In genomic region chr20:46270977-46271744, GRCh38 we compare ENCODE assay signal across 18 cellular contexts. TPM values are rescaled to one million over a fixed set of nuclear protein-coding genes. Genes with fewer than 3 reads are reported as not detected.
DNase-seq lines count a peak whose midpoint lies in the region; ATAC-seq and TF ChIP-seq lines count a peak whose summit lies in the region.
"Had no signal": no experiment of that assay in that cellular context is flagged by ENCODE, and none has a peak within 500 bp of the region (broad histone marks: within the 10 kb centered on the region; RNA-seq: fewer than 3 reads in every experiment).

No MANE protein-coding gene starts in this region.

- no peak overlapping the region for H3K27ac Mint-ChIP-seq in neural progenitor cell
- H3K27ac Mint-ChIP-seq: CD8-positive, alpha-beta T cell; T-helper 2 cell treated with Interferon-gamma antibody and Interleukin-4, amounts not matched to agents 5 μg/mL and 100 μg/mL, for 36 hours had no signal

- peaks cover 7% of the 10 kb centered on the region for H4K20me1 ChIP-seq in neural progenitor cell (ENCODE audit: low read depth)
- H4K20me1 ChIP-seq: BLaER1 had no signal

- peaks cover 21% of the 10 kb centered on the region for H3K4me1 ChIP-seq in neural progenitor cell
- H3K4me1 ChIP-seq: BLaER1 had no signal

- H3K4me2 ChIP-seq in neural progenitor cell = no peak overlapping the region
- H3K4me2 ChIP-seq: BLaER1, KMS-11 had no signal

- peaks cover 17% of the 10 kb centered on the region for H3K4me1 Mint-ChIP-seq in neural progenitor cell

- H3K36me3 ChIP-seq in neural progenitor cell = no peaks in the 10 kb centered on the region
- H3K36me3 ChIP-seq: BLaER1 had no signal

- H3K36me3 Mint-ChIP-seq in neural progenitor cell = no peaks in the 10 kb centered on the region
- H3K36me3 Mint-ChIP-seq: CD8-positive, alpha-beta T cell had no signal

- no peak overlapping the region for H3K9ac ChIP-seq in neural progenitor cell
- H3K9ac ChIP-seq: BLaER1, KMS-11 had no signal

- no peaks in the 10 kb centered on the region for H3K79me2 ChIP-seq in neural progenitor cell (ENCODE audit: low read depth)

- ATAC-seq in HG02885 (IDR thresholded peaks at IDR 0.05; ENCODE audit: poor library complexity, unreplicated experiment) = no peak
- ATAC-seq: CD8-positive, alpha-beta T cell had no signal

- H3K4me3 ChIP-seq in neural progenitor cell = no peak overlapping the region
- H3K4me3 ChIP-seq: BLaER1 had no signal

- no peak overlapping the region for H2AFZ ChIP-seq in neural progenitor cell (replicated peaks)

- peaks cover 11% of the 10 kb centered on the region for H3F3A ChIP-seq in neural progenitor cell (ENCODE audit: low read depth)

- no peaks in the 10 kb centered on the region for H3K27me3 ChIP-seq in neural progenitor cell
- H3K27me3 ChIP-seq: BLaER1 had no signal

- TF ChIP-seq CTCF in neural progenitor cell (IDR thresholded peaks at IDR 0.05) = no peak

- no peak overlapping the region for H3K27ac ChIP-seq in neural progenitor cell
- H3K27ac ChIP-seq: BLaER1, KMS-11 had no signal

- H3K9me3 Mint-ChIP-seq in neural progenitor cell = peaks cover 3% of the 10 kb centered on the region
- H3K9me3 Mint-ChIP-seq: T-helper 2 cell treated with Interferon-gamma antibody and Interleukin-4, amounts not matched to agents 5 μg/mL and 100 μg/mL, for 36 hours had no signal

- peak overlapping the region; percentile 43 for H3K4me3 Mint-ChIP-seq in neural progenitor cell
- H3K4me3 Mint-ChIP-seq: CD8-positive, alpha-beta T cell; T-helper 2 cell treated with Interferon-gamma antibody and Interleukin-4, amounts not matched to agents 5 μg/mL and 100 μg/mL, for 36 hours had no signal

- peak; percentile 13 for DNase-seq in NCI-H1694 treated with DMSO at 0.1 percent for 48 hours (lab: John Stamatoyannopoulos, UW)
- no peak for DNase-seq in NCI-H1694 (lab: John Stamatoyannopoulos, UW)
- DNase-seq in NCI-H1417 treated with DMSO at 0.1 percent for 48 hours (lab: John Stamatoyannopoulos, UW) = peak; percentile 81
- peak; percentile 42 for DNase-seq in NCI-H2227 treated with DMSO at 0.1 percent for 48 hours (lab: John Stamatoyannopoulos, UW)
- DNase-seq in neural progenitor cell (ENCODE audit: low spot score) = no peak
- no peak for DNase-seq in NCI-H524 treated with DMSO at 0.1 percent for 48 hours (lab: John Stamatoyannopoulos, UW)
- no peak for DNase-seq in NCI-H446 treated with DMSO at 0.1 percent for 48 hours (lab: John Stamatoyannopoulos, UW)
- DNase-seq: CD8-positive, alpha-beta T cell; NCI-H1048; NCI-H526 treated with DMSO at 0.1 percent for 48 hours; SW 1271 had no signal

- H3K9me3 ChIP-seq in neural progenitor cell (ENCODE audit: low read depth) = no peaks in the 10 kb centered on the region

- peaks cover 17% of the 10 kb centered on the region for H3K27me3 Mint-ChIP-seq in neural progenitor cell (ENCODE audit: insufficient read depth, low read depth)

RNA-seq across cellular contexts. Expression of gene CDH22, which starts 37.1 kb away (rescaled TPM):
- 0.13 and 0.28 TPM in 2 replicates for total RNA-seq in neural progenitor cell (ENCODE audit: low replicate concordance)
- total RNA-seq: A172; CD8-positive, alpha-beta T cell; MCF 10A; SK-MEL-5 had no signal

Comparison
In these comparisons a context has a peak if more than half of its experiments do, and no peak if none do; other contexts are left out.
1. DNase-seq: peak in NCI-H1694 treated with DMSO at 0.1 percent for 48 hours (single experiment), NCI-H1417 treated with DMSO at 0.1 percent for 48 hours (single experiment) and NCI-H2227 treated with DMSO at 0.1 percent for 48 hours (single experiment); none in NCI-H1694 (single experiment), neural progenitor cell (single experiment), NCI-H524 treated with DMSO at 0.1 percent for 48 hours (single experiment) and NCI-H446 treated with DMSO at 0.1 percent for 48 hours (single experiment).